ENCODE assay signal across 8 cellular contexts in genomic region chr14:69693823-69694729, GRCh38.
DNase-seq lines count a peak whose midpoint lies in the region; ATAC-seq, FAIRE-seq and TF ChIP-seq lines count a peak whose summit lies in the region.

No MANE protein-coding gene starts in this region.

- no peaks in the 10 kb centered on the region for H3K9me3 Mint-ChIP-seq in activated naive CD4-positive, alpha-beta T cell treated with anti-CD3 and anti-CD28 coated beads, Interleukin-2, amount 50 U/mL, for 24 hours
- H3K9me3 Mint-ChIP-seq in T-cell (no peaks in the 10 kb centered on the region), type B pancreatic cell (no peaks in the 10 kb centered on the region)

- TF ChIP-seq CTCF in kidney (IDR thresholded peaks at IDR 0.05; ENCODE audit: borderline replicate concordance, extremely low read depth, insufficient read depth) = no peak
- no peak for TF ChIP-seq CTCF in type B pancreatic cell (conservative IDR thresholded peaks at IDR 0.05)

- CTCF ChIA-PET in T-cell (lab: Charles Lee) = no interaction called here

- FAIRE-seq in kidney (lab: Jason Lieb, UNC) = no peak

- H3K36me3 Mint-ChIP-seq in activated naive CD4-positive, alpha-beta T cell treated with anti-CD3 and anti-CD28 coated beads, Interleukin-2, amount 50 U/mL, for 24 hours = peaks cover 29% of the 10 kb centered on the region
- peaks cover 9% of the 10 kb centered on the region for H3K36me3 Mint-ChIP-seq in T-cell
- peaks cover 4% of the 10 kb centered on the region for H3K36me3 Mint-ChIP-seq in type B pancreatic cell

- H3K4me3 Mint-ChIP-seq in activated naive CD4-positive, alpha-beta T cell treated with anti-CD3 and anti-CD28 coated beads, Interleukin-2, amount 50 U/mL, for 24 hours = peak overlapping the region; percentile 0
- peak overlapping the region in 1 of 3 donors; percentile 18 for H3K4me3 Mint-ChIP-seq in T-cell
- H3K4me3 Mint-ChIP-seq in type B pancreatic cell = peak overlapping the region; percentile 51

- no peak for ATAC-seq in T-cell (replicated peaks in 1 of 4)

- no peaks in the 10 kb centered on the region for H3K27me3 Mint-ChIP-seq in activated naive CD4-positive, alpha-beta T cell treated with anti-CD3 and anti-CD28 coated beads, Interleukin-2, amount 50 U/mL, for 24 hours
- H3K27me3 Mint-ChIP-seq in T-cell = no peaks in the 10 kb centered on the region
- no peaks in the 10 kb centered on the region for H3K27me3 Mint-ChIP-seq in type B pancreatic cell

- POLR2A ChIA-PET in T-cell (lab: Charles Lee) = no interaction called here

- peaks cover 89% of the 10 kb centered on the region for H3K4me1 Mint-ChIP-seq in activated naive CD4-positive, alpha-beta T cell treated with anti-CD3 and anti-CD28 coated beads, Interleukin-2, amount 50 U/mL, for 24 hours
- H3K4me1 Mint-ChIP-seq in T-cell (peaks cover 83 to 91% (median 87%) of the 10 kb centered on the region in 3 donors), type B pancreatic cell (ENCODE audit: unreplicated experiment) (peaks cover 68% of the 10 kb centered on the region)

- no peaks in the 10 kb centered on the region for H3K36me3 ChIP-seq in kidney (ENCODE audit: control insufficient read depth in 1 of 2, insufficient read depth in 2 of 2, low read length in 2 of 2)

- peak overlapping the region; percentile 68 to 89 for H3K27ac ChIP-seq in kidney (ENCODE audit: low read depth in 2 of 2, low read length in 2 of 2)

- no peak overlapping the region for H3K4me3 ChIP-seq in kidney (ENCODE audit: low read length in 2 of 2)

- H3K9me3 ChIP-seq in kidney (ENCODE audit: control insufficient read depth in 1 of 2, low read length in 2 of 2) = no peaks in the 10 kb centered on the region

- H3K9ac ChIP-seq in kidney (ENCODE audit: low read length in 2 of 2) = no peak overlapping the region

- DNase-seq in activated naive CD4-positive, alpha-beta T cell (lab: John Stamatoyannopoulos, UW) = no peak
- DNase-seq in T-cell (no peak), kidney (peak; percentile 71), type B pancreatic cell (ENCODE audit: extremely low spot score, unreplicated experiment) (no peak), NK-92 (lab: John Stamatoyannopoulos, UW; ENCODE audit: unreplicated experiment) (no peak), cerebellar nuclear complex (lab: John Stamatoyannopoulos, UW) (no peak), GM03348 (ENCODE audit: low spot score) (no peak)

- H3K4me1 ChIP-seq in kidney (ENCODE audit: control insufficient read depth in 1 of 2, insufficient read depth in 1 of 2, low read depth in 1 of 2, low read length in 2 of 2) = peaks cover 46 to 57% of the 10 kb centered on the region in 2 donors

- H3K27ac Mint-ChIP-seq in activated naive CD4-positive, alpha-beta T cell treated with anti-CD3 and anti-CD28 coated beads, Interleukin-2, amount 50 U/mL, for 24 hours = peak overlapping the region; percentile 92
- H3K27ac Mint-ChIP-seq in T-cell (peak overlapping the region; percentile 46 to 84), type B pancreatic cell (peak overlapping the region; percentile 85)

- intact Hi-C loops in kidney (cut with DNase I) = no loop called here
